In genomic region chr2:189849550-189849949, GRCh38 we compare ENCODE assay signal across 15 cellular contexts.
A peak's percentile ranks its signal among the peaks of the same experiment; 100 is the strongest.
DNase-seq lines count a peak whose midpoint lies in the region; ATAC-seq and TF ChIP-seq lines count a peak whose summit lies in the region.
"Had no signal": no experiment of that assay in that cellular context is flagged by ENCODE, and none has a peak within 500 bp of the region (broad histone marks: within the 10 kb centered on the region; RNA-seq: fewer than 3 reads in every experiment).

No MANE protein-coding gene starts in this region.

- H3K4me1 ChIP-seq in breast epithelium (no peaks in the 10 kb centered on the region), mammary epithelial cell (ENCODE audit: insufficient read depth, low read length) (no peaks in the 10 kb centered on the region), foreskin keratinocyte (peaks cover 6% of the 10 kb centered on the region), testis (no peaks in the 10 kb centered on the region)

- no peak overlapping the region for H3K9ac ChIP-seq in mammary epithelial cell (ENCODE audit: insufficient read depth, low read length)
- H3K9ac ChIP-seq: BLaER1 treated with 17β-estradiol and CSF1 and Interleukin-3, amounts not matched to agents 10 nM and 100 nM; GM23248 had no signal

- intact Hi-C loops in MCF 10A (cut with micrococcal nuclease): no loop called here
- intact Hi-C loops in breast epithelium (cut with DNase I; ENCODE audit: low total_unique reads): no loop called here
- intact Hi-C loops in mammary epithelial cell (cut with micrococcal nuclease): no loop called here
- intact Hi-C loops in testis (cut with DNase I; ENCODE audit: low total_unique reads): no loop called here

- ATAC-seq in foreskin keratinocyte: peak; percentile 79

- BruUV-seq in MCF 10A (replicated peaks; lab: Mats Ljungman, UMichigan) (no TSS peak), mammary epithelial cell (replicated peaks; lab: Mats Ljungman, UMichigan) (no TSS peak)

- H3K79me2 ChIP-seq in mammary epithelial cell (ENCODE audit: insufficient read depth, low read length): no peaks in the 10 kb centered on the region

- CTCF ChIA-PET in MCF 10A (lab: Yijun Ruan, JAX) (no interaction called here), mammary epithelial cell (lab: Charles Lee; ENCODE audit: low non-redundant PET) (no interaction called here)

- no peak overlapping the region for H3K4me3 Mint-ChIP-seq in MCF 10A (ENCODE audit: unreplicated experiment)
- H3K4me3 Mint-ChIP-seq: CD4-positive, alpha-beta T cell had no signal

- H3K36me3 ChIP-seq in breast epithelium (peaks cover 3% of the 10 kb centered on the region), mammary epithelial cell (ENCODE audit: insufficient read depth, low read length) (peaks cover 14% of the 10 kb centered on the region), testis (ENCODE audit: low read depth, missing control alignments) (no peaks in the 10 kb centered on the region)

- H3K27me3 ChIP-seq in breast epithelium (no peaks in the 10 kb centered on the region), mammary epithelial cell (ENCODE audit: insufficient read depth, low read length) (no peaks in the 10 kb centered on the region), foreskin keratinocyte (no peaks in the 10 kb centered on the region), testis (no peaks in the 10 kb centered on the region)
- H3K27me3 ChIP-seq: BLaER1 treated with 17β-estradiol and CSF1 and Interleukin-3, amounts not matched to agents 10 nM and 100 nM had no signal

- peak overlapping the region; percentile 2 for H3K27ac Mint-ChIP-seq in MCF 10A (ENCODE audit: low read depth, unreplicated experiment)
- H3K27ac Mint-ChIP-seq: CD4-positive, alpha-beta T cell had no signal

- H3K27me3 Mint-ChIP-seq in MCF 10A (ENCODE audit: insufficient read depth, unreplicated experiment): no peaks in the 10 kb centered on the region
- H3K27me3 Mint-ChIP-seq: CD4-positive, alpha-beta T cell had no signal

- H3K4me3 ChIP-seq in breast epithelium: no peak overlapping the region
- H3K4me3 ChIP-seq in mammary epithelial cell (replicated peaks in 1 of 3; ENCODE audit: insufficient read depth in 1 of 3, low read depth in 2 of 3, low read length in 3 of 3): no peak overlapping the region
- H3K4me3 ChIP-seq in testis: no peak overlapping the region
- H3K4me3 ChIP-seq: BLaER1 treated with 17β-estradiol and CSF1 and Interleukin-3, amounts not matched to agents 10 nM and 100 nM; GM23248 had no signal

- peaks cover 42% of the 10 kb centered on the region for H3K36me3 Mint-ChIP-seq in MCF 10A (ENCODE audit: insufficient read depth, unreplicated experiment)

- dilution Hi-C loops in mammary epithelial cell (cut with HindIII; ENCODE audit: low sequenced_read_pairs): no loop called here

- POLR2A ChIA-PET in MCF 10A (lab: Yijun Ruan, JAX): no interaction called here

- no peak for TF ChIP-seq POLR2A in breast epithelium (IDR thresholded peaks at IDR 0.05)
- TF ChIP-seq POLR2A in testis (IDR thresholded peaks at IDR 0.05): no peak

- in situ Hi-C loops in mammary epithelial cell (cut with MboI; ENCODE audit: low sequenced_read_pairs in 2 of 2): no loop called here

- 69% methylated on average over 2 of the region's 2 CpGs for WGBS in mammary epithelial cell (ENCODE audit: low coverage, missing lambda C conversion rate)
- WGBS in testis, 2 donors: 62 to 91% methylated on average over 2 of the region's 2 CpGs

- no peak overlapping the region for H3K4me2 ChIP-seq in mammary epithelial cell (ENCODE audit: insufficient read depth, low read depth, low read length)
- H3K4me2 ChIP-seq: BLaER1 treated with 17β-estradiol and CSF1 and Interleukin-3, amounts not matched to agents 10 nM and 100 nM had no signal

- no peak overlapping the region for H3K27ac ChIP-seq in breast epithelium
- H3K27ac ChIP-seq in mammary epithelial cell (ENCODE audit: insufficient read depth, low read depth, low read length): no peak overlapping the region
- no peak overlapping the region for H3K27ac ChIP-seq in foreskin keratinocyte
- H3K27ac ChIP-seq in testis: no peak overlapping the region
- H3K27ac ChIP-seq: BLaER1 treated with 17β-estradiol and CSF1 and Interleukin-3, amounts not matched to agents 10 nM and 100 nM; GM23248 had no signal

- no peaks in the 10 kb centered on the region for H3K4me1 Mint-ChIP-seq in MCF 10A (ENCODE audit: insufficient read depth, unreplicated experiment)

- TF ChIP-seq CTCF in MCF 10A (IDR thresholded peaks at IDR 0.05; ENCODE audit: unreplicated experiment) (no peak), breast epithelium (IDR thresholded peaks at IDR 0.05) (no peak), mammary epithelial cell (conservative IDR thresholded peaks at IDR 0.05 in 1 of 2, IDR thresholded peaks at IDR 0.05 in 1 of 2; ENCODE audit: extremely low read depth in 1 of 2, insufficient read depth in 1 of 2, low read depth in 1 of 2, low read length in 2 of 2) (no peak), foreskin keratinocyte (conservative IDR thresholded peaks at IDR 0.05) (no peak), testis (IDR thresholded peaks at IDR 0.05) (no peak)

- H3K9me3 ChIP-seq in breast epithelium (no peaks in the 10 kb centered on the region), mammary epithelial cell (replicated peaks; ENCODE audit: insufficient read depth, low read length) (no peaks in the 10 kb centered on the region), testis (no peaks in the 10 kb centered on the region)
- H3K9me3 ChIP-seq: BLaER1 treated with 17β-estradiol and CSF1 and Interleukin-3, amounts not matched to agents 10 nM and 100 nM had no signal

- DNase-seq in MCF 10A (ENCODE audit: unreplicated experiment) (no peak), breast epithelium (ENCODE audit: low spot score in 2 of 2) (no peak), mammary epithelial cell (peak; percentile 21), foreskin keratinocyte (peak; percentile 9 to 26), C1 segment of cervical spinal cord (lab: John Stamatoyannopoulos, UW) (no peak), testis (no peak)
- no peak for DNase-seq in activated CD4-positive, CD25-positive, alpha-beta regulatory T cell (lab: John Stamatoyannopoulos, UW)
- no peak for DNase-seq in effector CD4-positive, alpha-beta T cell
- DNase-seq: ACHN; Calu3; CD4-positive, alpha-beta T cell; DMS 273 treated with DMSO at 0.1 percent for 48 hours; GM23248; H7 had no signal

- no peak overlapping the region for H2AFZ ChIP-seq in mammary epithelial cell (ENCODE audit: low read depth, low read length)
- H2AFZ ChIP-seq: GM23248 had no signal

- H3K9me3 Mint-ChIP-seq in MCF 10A (ENCODE audit: unreplicated experiment): no peaks in the 10 kb centered on the region
- H3K9me3 Mint-ChIP-seq: CD4-positive, alpha-beta T cell had no signal

- H4K20me1 ChIP-seq in mammary epithelial cell (ENCODE audit: insufficient read depth, low read length): no peaks in the 10 kb centered on the region
- H4K20me1 ChIP-seq: BLaER1 treated with 17β-estradiol and CSF1 and Interleukin-3, amounts not matched to agents 10 nM and 100 nM had no signal

Comparison
In these comparisons a context has a peak if more than half of its experiments do, and no peak if none do; other contexts are left out.
1. DNase-seq: peak in mammary epithelial cell (single experiment) and foreskin keratinocyte (2 of 2); none in MCF 10A (single experiment), breast epithelium (0 of 2), C1 segment of cervical spinal cord (0 of 14), activated CD4-positive, CD25-positive, alpha-beta regulatory T cell (0 of 4), testis (single experiment) and effector CD4-positive, alpha-beta T cell (single experiment).